Comparison of ENCODE assay signal across 1 cellular context in the genomic region with DNA sequence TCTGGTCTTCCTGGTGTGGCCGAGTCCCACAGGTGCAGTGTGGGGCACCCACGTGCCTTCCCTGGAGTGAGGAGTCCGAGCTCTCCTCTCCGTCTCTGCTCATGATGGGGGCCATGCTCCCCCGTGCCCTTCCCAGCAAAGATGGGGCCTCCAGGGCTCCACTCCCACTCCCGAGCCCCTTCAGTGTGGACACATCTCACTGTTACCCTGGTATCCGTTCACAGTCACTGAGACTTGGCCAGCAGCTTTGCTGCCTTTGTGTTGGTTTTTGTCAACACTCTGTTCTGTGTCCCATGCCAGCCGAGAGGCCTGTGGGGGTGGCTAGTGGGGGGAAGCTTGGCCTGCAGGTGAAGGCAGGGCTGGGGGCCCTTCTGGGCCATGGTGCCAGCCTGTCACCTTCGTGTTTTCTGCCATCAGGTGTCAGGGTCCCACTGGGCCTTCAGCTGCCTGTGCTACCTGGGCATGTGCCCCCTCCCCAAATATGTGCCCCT.
TF ChIP-seq lines count a peak whose summit lies in the region.

No MANE protein-coding gene starts in this region.

TF ChIP-seq in GM12891, 5 proteins besides CTCF, POLR2A, EP300 and RAD21 (continued from another document):
- no peak for TF ChIP-seq PAX5 (IDR thresholded peaks at IDR 0.05; ENCODE audit: insufficient read depth, low read length, severe bottlenecking)
